Comparison of ENCODE assay signal across 19 cellular contexts in genomic region chr9:136062657-136063439, GRCh38. TPM values are rescaled to one million over a fixed set of nuclear protein-coding genes. Genes with fewer than 3 reads are reported as not detected.
DNase-seq lines count a peak whose midpoint lies in the region; ATAC-seq and TF ChIP-seq lines count a peak whose summit lies in the region.
"Had no signal": no experiment of that assay in that cellular context is flagged by ENCODE, and none has a peak within 500 bp of the region (broad histone marks: within the 10 kb centered on the region; RNA-seq: fewer than 3 reads in every experiment).

No MANE protein-coding gene starts in this region.

- H2AFZ ChIP-seq in osteoblast (ENCODE audit: low read length): no peak overlapping the region

- H3K4me3 ChIP-seq in osteoblast (ENCODE audit: insufficient read depth, low read length) (no peak overlapping the region), upper lobe of right lung (no peak overlapping the region), brain microvascular endothelial cell (ENCODE audit: low read depth, low read length) (no peak overlapping the region)
- H3K4me3 ChIP-seq: Peyer's patch had no signal

- H3K4me2 ChIP-seq in osteoblast (ENCODE audit: insufficient read depth, low read length): no peak overlapping the region

- H3K27ac ChIP-seq in osteoblast (ENCODE audit: low read depth, low read length): no peak overlapping the region
- H3K27ac ChIP-seq in upper lobe of right lung: no peak overlapping the region
- H3K27ac ChIP-seq in brain microvascular endothelial cell: no peak overlapping the region
- H3K27ac ChIP-seq: Peyer's patch had no signal

- intact Hi-C loops in upper lobe of right lung (cut with DNase I): no loop called here

- H3K27me3 ChIP-seq in osteoblast (ENCODE audit: insufficient read depth, low read length) (no peaks in the 10 kb centered on the region), upper lobe of right lung (no peaks in the 10 kb centered on the region), brain microvascular endothelial cell (replicated peaks) (no peaks in the 10 kb centered on the region)
- H3K27me3 ChIP-seq: Peyer's patch had no signal

- in situ Hi-C loops in brain microvascular endothelial cell (cut with HindIII; ENCODE audit: low pct_ligation_motif_present, low sequenced_read_pairs): no loop called here

- ATAC-seq in effector memory CD8-positive, alpha-beta T cell (replicated peaks): no peak
- ATAC-seq in upper lobe of right lung (no peak), HG03175 (IDR thresholded peaks at IDR 0.05; ENCODE audit: unreplicated experiment) (no peak)

- TF ChIP-seq CTCF in osteoblast (IDR thresholded peaks at IDR 0.05; ENCODE audit: extremely low read depth, low read depth, low read length) (no peak), upper lobe of right lung (IDR thresholded peaks at IDR 0.05) (no peak), brain microvascular endothelial cell (IDR thresholded peaks at IDR 0.05; ENCODE audit: low read depth, low read length, missing control alignments) (no peak)

- H3K4me1 ChIP-seq in osteoblast (ENCODE audit: insufficient read depth, low read length): peaks cover 18% of the 10 kb centered on the region
- H3K4me1 ChIP-seq in upper lobe of right lung: peaks cover 20% of the 10 kb centered on the region

- peak overlapping the region in 1 of 2 donors; percentile 3 for H3K4me3 Mint-ChIP-seq in effector memory CD8-positive, alpha-beta T cell
- H3K4me3 Mint-ChIP-seq: HFFc6 had no signal

- H3K27me3 Mint-ChIP-seq in effector memory CD8-positive, alpha-beta T cell: no peaks in the 10 kb centered on the region

- H3K27ac Mint-ChIP-seq in effector memory CD8-positive, alpha-beta T cell: peak overlapping the region; percentile 15 to 22
- H3K27ac Mint-ChIP-seq: HFFc6 had no signal

- peaks cover 2% of the 10 kb centered on the region for H3K36me3 ChIP-seq in osteoblast (ENCODE audit: insufficient read depth, low read length)
- no peaks in the 10 kb centered on the region for H3K36me3 ChIP-seq in upper lobe of right lung
- H3K36me3 ChIP-seq in brain microvascular endothelial cell (replicated peaks): peaks cover 5% of the 10 kb centered on the region

- H3K4me1 Mint-ChIP-seq in effector memory CD8-positive, alpha-beta T cell (ENCODE audit: low read depth in 2 of 2): peaks cover 8 to 10% of the 10 kb centered on the region in 2 donors

- peaks cover 41% of the 10 kb centered on the region for H4K20me1 ChIP-seq in osteoblast (ENCODE audit: insufficient read depth, low read length)

- peaks cover 18% of the 10 kb centered on the region for H3K36me3 Mint-ChIP-seq in effector memory CD8-positive, alpha-beta T cell (ENCODE audit: insufficient read depth)

- H3K79me2 ChIP-seq in osteoblast (ENCODE audit: insufficient read depth, low read length): peaks cover 86% of the 10 kb centered on the region

- H3K9me3 ChIP-seq in osteoblast (ENCODE audit: low read depth, low read length) (no peaks in the 10 kb centered on the region), upper lobe of right lung (no peaks in the 10 kb centered on the region)
- H3K9me3 ChIP-seq: Peyer's patch had no signal

- peak; percentile 59 for DNase-seq in activated effector memory CD4-positive, alpha-beta T cell treated with anti-CD3 and anti-CD28 coated beads, Interleukin-2, amount 50 U/mL, for 16 hours
- no peak for DNase-seq in activated effector memory CD4-positive, alpha-beta T cell treated with Interleukin-2 at 50 U/mL for 16 hours
- DNase-seq in effector memory CD8-positive, alpha-beta T cell: no peak
- DNase-seq in osteoblast (ENCODE audit: insufficient read length, low spot score, missing footprints) (peak; percentile 22), upper lobe of right lung (peak; percentile 48), brain microvascular endothelial cell (no peak), glomerular visceral epithelial cell (ENCODE audit: extremely low spot score) (no peak)
- DNase-seq: 8988T, DMS79 treated with DMSO at 0.1 percent for 48 hours, HFFc6, IMR-90, NCI-H1417 treated with DMSO at 0.1 percent for 48 hours, NCI-H2029, NCI-H2171, NCI-H446 treated with DMSO at 0.1 percent for 48 hours, NCI-H69, SHP77 had no signal

- H3K9me3 Mint-ChIP-seq in effector memory CD8-positive, alpha-beta T cell: no peaks in the 10 kb centered on the region

RNA-seq across cellular contexts. Expression of gene NACC2, which starts 32.2 kb away (rescaled TPM):
- total RNA-seq in osteoblast: 25.3 and 32.9 TPM in 2 replicates
- 33.5 TPM for total RNA-seq in upper lobe of right lung

RNA-seq across cellular contexts. Expression of gene TMEM250, which starts 55.8 kb away (rescaled TPM):
- total RNA-seq in osteoblast (52.7 and 65.5 TPM in 2 replicates), upper lobe of right lung (30.7 TPM)

Comparison
In these comparisons a context has a peak if more than half of its experiments do, and no peak if none do; other contexts are left out.
1. DNase-seq: peak in activated effector memory CD4-positive, alpha-beta T cell treated with anti-CD3 and anti-CD28 coated beads, Interleukin-2, amount 50 U/mL, for 16 hours (single experiment), osteoblast (single experiment) and upper lobe of right lung (single experiment); none in activated effector memory CD4-positive, alpha-beta T cell treated with Interleukin-2 at 50 U/mL for 16 hours (single experiment), effector memory CD8-positive, alpha-beta T cell (0 of 3), brain microvascular endothelial cell (single experiment) and glomerular visceral epithelial cell (single experiment).